In genomic region chr1:241822846-241823245, GRCh38 we compare ENCODE assay signal across 19 cellular contexts.
"Had no signal": no experiment of that assay in that cellular context is flagged by ENCODE, and none has a peak within 500 bp of the region (broad histone marks: within the 10 kb centered on the region; RNA-seq: fewer than 3 reads in every experiment).

No MANE protein-coding gene starts in this region.

- DNase-seq: KBM-7, MV-4-11, NCI-H1048, NCI-H1105, NCI-H1417, NCI-H1436 treated with DMSO at 0.1 percent for 48 hours, NCI-H1694, NCI-H187 treated with DMSO at 0.1 percent for 48 hours, NCI-H2029 treated with DMSO at 0.1 percent for 48 hours, NCI-H2171 treated with DMSO at 0.1 percent for 48 hours, NCI-H345, NCI-H446 treated with DMSO at 0.1 percent for 48 hours, NCI-H510A treated with DMSO at 0.1 percent for 48 hours, NCI-H526, Right ventricle myocardium superior, RPMI8226, SIG-M5, SK-N-SH, SW 1271 had no signal

- H3K4me2 ChIP-seq: SK-N-SH had no signal

- H3K9me2 ChIP-seq: SK-N-SH had no signal

- H3K9me3 ChIP-seq: SK-N-SH had no signal

- H3K9ac ChIP-seq: SK-N-SH had no signal
